ENCODE assay signal across 1 cellular context in genomic region chr10:61068471-61068870, GRCh38.
TF ChIP-seq lines count a peak whose summit lies in the region.

No MANE protein-coding gene starts in this region.

TF ChIP-seq in HepG2, 621 proteins besides CTCF, POLR2A, EP300 and RAD21 (continued from another document):
- TF ChIP-seq, protein P1, sequence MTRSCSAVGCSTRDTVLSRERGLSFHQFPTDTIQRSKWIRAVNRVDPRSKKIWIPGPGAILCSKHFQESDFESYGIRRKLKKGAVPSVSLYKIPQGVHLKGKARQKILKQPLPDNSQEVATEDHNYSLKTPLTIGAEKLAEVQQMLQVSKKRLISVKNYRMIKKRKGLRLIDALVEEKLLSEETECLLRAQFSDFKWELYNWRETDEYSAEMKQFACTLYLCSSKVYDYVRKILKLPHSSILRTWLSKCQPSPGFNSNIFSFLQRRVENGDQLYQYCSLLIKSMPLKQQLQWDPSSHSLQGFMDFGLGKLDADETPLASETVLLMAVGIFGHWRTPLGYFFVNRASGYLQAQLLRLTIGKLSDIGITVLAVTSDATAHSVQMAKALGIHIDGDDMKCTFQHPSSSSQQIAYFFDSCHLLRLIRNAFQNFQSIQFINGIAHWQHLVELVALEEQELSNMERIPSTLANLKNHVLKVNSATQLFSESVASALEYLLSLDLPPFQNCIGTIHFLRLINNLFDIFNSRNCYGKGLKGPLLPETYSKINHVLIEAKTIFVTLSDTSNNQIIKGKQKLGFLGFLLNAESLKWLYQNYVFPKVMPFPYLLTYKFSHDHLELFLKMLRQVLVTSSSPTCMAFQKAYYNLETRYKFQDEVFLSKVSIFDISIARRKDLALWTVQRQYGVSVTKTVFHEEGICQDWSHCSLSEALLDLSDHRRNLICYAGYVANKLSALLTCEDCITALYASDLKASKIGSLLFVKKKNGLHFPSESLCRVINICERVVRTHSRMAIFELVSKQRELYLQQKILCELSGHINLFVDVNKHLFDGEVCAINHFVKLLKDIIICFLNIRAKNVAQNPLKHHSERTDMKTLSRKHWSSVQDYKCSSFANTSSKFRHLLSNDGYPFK (CRISPR knock-in tag; IDR thresholded peaks at IDR 0.05; ENCODE audit: borderline replicate concordance) = no peak
- TF ChIP-seq ZKSCAN1 (IDR thresholded peaks at IDR 0.05; ENCODE audit: low read length) (no peak), GTF3A (CRISPR knock-in tag; conservative IDR thresholded peaks at IDR 0.05) (no peak), IKZF1 (IDR thresholded peaks at IDR 0.05) (no peak), CAMTA2 (CRISPR knock-in tag; IDR thresholded peaks at IDR 0.05; ENCODE audit: borderline replicate concordance) (no peak), SRF (IDR thresholded peaks at IDR 0.05; ENCODE audit: low read depth, low read length) (no peak), HOXD1 (CRISPR knock-in tag; IDR thresholded peaks at IDR 0.05) (no peak), FLYWCH1 (CRISPR knock-in tag; IDR thresholded peaks at IDR 0.05) (no peak), ELF3 (CRISPR knock-in tag; IDR thresholded peaks at IDR 0.05) (no peak), ZNF337 (CRISPR knock-in tag; IDR thresholded peaks at IDR 0.05; ENCODE audit: borderline replicate concordance, low read depth) (no peak), ZBTB34 (CRISPR knock-in tag; IDR thresholded peaks at IDR 0.05) (no peak)
- TF ChIP-seq, protein P2, sequence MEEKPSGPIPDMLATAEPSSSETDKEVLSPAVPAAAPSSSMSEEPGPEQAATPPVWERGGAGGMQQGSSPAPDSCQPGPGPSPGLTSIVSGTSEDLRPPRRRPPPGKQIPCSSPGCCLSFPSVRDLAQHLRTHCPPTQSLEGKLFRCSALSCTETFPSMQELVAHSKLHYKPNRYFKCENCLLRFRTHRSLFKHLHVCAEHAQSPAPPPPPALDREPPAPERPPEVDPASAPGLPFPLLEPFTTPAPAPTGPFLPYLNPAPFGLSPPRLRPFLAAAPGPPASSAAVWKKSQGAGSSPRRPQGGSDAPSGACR (CRISPR knock-in tag; IDR thresholded peaks at IDR 0.05) = no peak
